Comparison of ENCODE assay signal across 30 cellular contexts in genomic region chr9:132135456-132135855, GRCh38.
"Had no signal": no experiment of that assay in that cellular context is flagged by ENCODE, and none has a peak within 500 bp of the region (broad histone marks: within the 10 kb centered on the region; RNA-seq: fewer than 3 reads in every experiment).

No MANE protein-coding gene starts in this region.

- H3K36me3 Mint-ChIP-seq: activated naive CD4-positive, alpha-beta T cell treated with anti-CD3 and anti-CD28 coated beads, Interleukin-2, amount 50 U/mL, for 72 hours; mesothelial cell of epicardium; naive thymus-derived CD8-positive, alpha-beta T cell; neural progenitor cell; type B pancreatic cell had no signal

- H3K9me3 ChIP-seq: body of pancreas, uterus had no signal

- H3K9me3 Mint-ChIP-seq: activated naive CD4-positive, alpha-beta T cell treated with anti-CD3 and anti-CD28 coated beads, Interleukin-2, amount 50 U/mL, for 72 hours; activated T-cell treated with anti-CD3 and anti-CD28 coated beads, Interleukin-2, amount 50 U/mL, for 72 hours; endodermal cell; mesothelial cell of epicardium; naive thymus-derived CD8-positive, alpha-beta T cell; neural progenitor cell; T-helper 2 cell treated with Interferon-gamma antibody and Interleukin-4, amounts not matched to agents 5 μg/mL and 100 μg/mL, for 36 hours; type B pancreatic cell had no signal

- H3K4me1 Mint-ChIP-seq: activated CD4-positive, alpha-beta T cell treated with anti-CD3 and anti-CD28 coated beads for 36 hours; endodermal cell; mesothelial cell of epicardium had no signal

- H3K4me3 ChIP-seq: body of pancreas, hepatocyte, uterus had no signal

- H3K4me3 Mint-ChIP-seq: activated CD4-positive, alpha-beta T cell treated with anti-CD3 and anti-CD28 coated beads for 36 hours; activated T-cell treated with anti-CD3 and anti-CD28 coated beads, Interleukin-2, amount 50 U/mL, for 72 hours; endodermal cell; mesothelial cell of epicardium; naive thymus-derived CD8-positive, alpha-beta T cell; T-helper 2 cell treated with Interferon-gamma antibody and Interleukin-4, amounts not matched to agents 5 μg/mL and 100 μg/mL, for 36 hours; type B pancreatic cell had no signal

- H3K27ac Mint-ChIP-seq: activated CD4-positive, alpha-beta T cell treated with anti-CD3 and anti-CD28 coated beads for 36 hours; activated naive CD4-positive, alpha-beta T cell treated with anti-CD3 and anti-CD28 coated beads, Interleukin-2, amount 50 U/mL, for 72 hours; activated T-cell treated with anti-CD3 and anti-CD28 coated beads, Interleukin-2, amount 50 U/mL, for 72 hours; endodermal cell; mesothelial cell of epicardium; naive thymus-derived CD8-positive, alpha-beta T cell; neural progenitor cell; T-helper 2 cell treated with Interferon-gamma antibody and Interleukin-4, amounts not matched to agents 5 μg/mL and 100 μg/mL, for 36 hours; type B pancreatic cell had no signal

- H3K36me3 ChIP-seq: neural progenitor cell, uterus had no signal

- DNase-seq: activated CD4-positive, alpha-beta T cell treated with anti-CD3 and anti-CD28 coated beads for 36 hours; activated CD4-positive, alpha-beta T cell treated with anti-CD3 and anti-CD28 coated beads, Interleukin-2, amount 50 U/mL, for 4 hours; activated CD4-positive, CD25-positive, alpha-beta regulatory T cell; activated naive CD4-positive, alpha-beta T cell; activated T-cell treated with anti-CD3 and anti-CD28 coated beads for 4 hours; activated T-cell treated with anti-CD3 and anti-CD28 coated beads, Interleukin-2, amount 50 U/mL, for 72 hours; aorta; body of pancreas; cerebellar nuclear complex; cortex of kidney; endodermal cell; foreskin fibroblast; left colon; mammary epithelial cell; naive thymus-derived CD8-positive, alpha-beta T cell; occipital lobe; right cardiac atrium; stimulated activated CD4-positive, alpha-beta T cell treated with anti-CD3 and anti-CD28 coated beads, Interleukin-15, amount 100 ng/mL, for 24 hours; stimulated activated CD4-positive, alpha-beta T cell treated with anti-CD3 and anti-CD28 coated beads, Interleukin-2, amount 100 ng/mL, for 24 hours; stimulated activated naive CD4-positive, alpha-beta T cell treated with Interleukin-2 at 50 U/mL for 16 hours; T-helper 1 cell; uterus had no signal

- ATAC-seq: activated CD4-positive, alpha-beta T cell treated with anti-CD3 and anti-CD28 coated beads for 36 hours; activated naive CD4-positive, alpha-beta T cell treated with anti-CD3 and anti-CD28 coated beads, Interleukin-2, amount 50 U/mL, for 72 hours; activated T-cell treated with anti-CD3 and anti-CD28 coated beads, Interleukin-2, amount 50 U/mL, for 72 hours; body of pancreas; esophagus mucosa; left colon; naive thymus-derived CD8-positive, alpha-beta T cell had no signal

- H3K4me1 ChIP-seq: parathyroid adenoma, uterus had no signal

- H3K27ac ChIP-seq: body of pancreas, hepatocyte, neural progenitor cell, parathyroid adenoma, uterus had no signal
